ENCODE assay signal across 8 cellular contexts in the genomic region with DNA sequence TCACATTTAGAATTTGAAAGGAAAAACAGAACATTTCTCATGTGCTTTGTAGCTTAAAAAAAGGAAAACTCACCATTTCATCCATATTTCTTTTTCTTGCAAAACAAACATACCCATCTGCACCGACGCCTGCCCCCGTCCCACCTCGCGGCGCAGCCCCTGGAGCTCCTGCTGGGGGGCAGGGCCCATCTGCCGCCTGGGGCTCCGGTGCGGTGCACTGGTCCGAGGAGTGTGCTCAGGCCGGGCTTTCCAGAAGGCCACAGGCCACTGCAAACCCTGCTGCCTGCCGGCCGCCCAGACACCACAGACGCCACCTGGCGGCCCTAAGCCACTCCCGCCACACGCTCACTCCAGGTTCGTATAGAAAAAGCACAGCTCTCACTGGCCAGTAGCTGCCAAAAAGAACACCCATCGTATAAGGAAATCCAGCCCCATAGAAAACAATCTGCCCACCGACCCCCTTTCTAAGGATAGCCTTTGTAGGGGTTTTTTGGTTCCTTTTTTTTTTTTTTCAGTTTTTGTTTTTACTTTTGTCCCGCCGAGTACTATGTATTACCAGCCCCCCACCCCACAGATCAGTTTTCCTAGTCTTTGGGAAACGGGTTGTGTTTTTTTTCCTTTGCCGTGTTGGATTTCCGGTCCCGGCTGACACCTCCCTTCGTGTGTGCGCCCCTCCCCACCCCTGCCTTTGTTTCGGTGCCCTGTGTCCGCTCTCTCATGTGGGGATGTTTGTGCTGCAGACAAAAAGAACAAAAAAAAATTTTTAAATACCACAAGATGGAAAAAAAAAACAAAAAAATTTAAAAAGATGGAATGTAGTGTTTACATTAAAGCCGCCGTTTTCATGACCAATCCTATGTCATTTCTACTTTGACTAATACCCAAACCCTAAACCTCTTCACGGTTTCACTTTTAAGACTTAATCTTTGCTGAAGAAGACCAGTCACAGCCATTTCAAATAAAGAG.
DNase-seq lines count a peak whose midpoint lies in the region; ATAC-seq and TF ChIP-seq lines count a peak whose summit lies in the region.

No MANE protein-coding gene starts in this region.

- H3K9me3 Mint-ChIP-seq in stimulated activated memory B cell treated with anti-CD40 and anti-IgM and Interleukin-4, amounts not matched to agents 10 μg/mL and 1 μg/mL and 100 μg/mL, for 72 hours = no peaks in the 10 kb centered on the region

- peak overlapping the region; percentile 21 for H3K27ac ChIP-seq in OCI-LY1 (ENCODE audit: low read depth, low read length, poor library complexity, severe bottlenecking)

- no peaks in the 10 kb centered on the region for H3K9me2 ChIP-seq in OCI-LY1 (ENCODE audit: low read depth, low read length)

- H3K4me2 ChIP-seq in OCI-LY1 (ENCODE audit: low read length) = peak overlapping the region; percentile 72

- DNase-seq in AML-193 (lab: John Stamatoyannopoulos, UW) (peak; percentile 72 to 81), activated T-helper 1 cell treated with Interleukin-2 at 50 U/mL for 16 hours (ENCODE audit: low read depth) (peak; percentile 29), fibroblast of gingiva (ENCODE audit: low read depth) (peak; percentile 80), myocyte (ENCODE audit: low read depth) (peak; percentile 85)

- H3K4me1 Mint-ChIP-seq in stimulated activated memory B cell treated with anti-CD40 and anti-IgM and Interleukin-4, amounts not matched to agents 10 μg/mL and 1 μg/mL and 100 μg/mL, for 72 hours = peaks cover 32% of the 10 kb centered on the region

- H3K27me3 ChIP-seq in OCI-LY1 (ENCODE audit: insufficient read depth, low read length) = peaks cover 3% of the 10 kb centered on the region; the same call in 1 of the 2 replicates

- no peaks in the 10 kb centered on the region for H3F3A ChIP-seq in OCI-LY1 (ENCODE audit: insufficient read depth, low read length)

- H3K36me3 ChIP-seq in OCI-LY1 (ENCODE audit: insufficient read depth, low read length) = no peaks in the 10 kb centered on the region

- ATAC-seq in GM19035 (IDR thresholded peaks at IDR 0.05; ENCODE audit: unreplicated experiment) (peak; percentile 87), HG03280 (IDR thresholded peaks at IDR 0.05; ENCODE audit: unreplicated experiment) (peak; percentile 90)
- peak; percentile 88 for ATAC-seq in stimulated activated memory B cell treated with anti-CD40 and anti-IgM and Interleukin-4, amounts not matched to agents 10 μg/mL and 1 μg/mL and 100 μg/mL, for 72 hours

- H3K4me1 ChIP-seq in OCI-LY1 (ENCODE audit: insufficient read depth, low read length, severe bottlenecking) = peaks cover 25% of the 10 kb centered on the region

- H3K79me2 ChIP-seq in OCI-LY1 (ENCODE audit: insufficient read depth, low read length) = no peaks in the 10 kb centered on the region

- H3K36me3 Mint-ChIP-seq in stimulated activated memory B cell treated with anti-CD40 and anti-IgM and Interleukin-4, amounts not matched to agents 10 μg/mL and 1 μg/mL and 100 μg/mL, for 72 hours = peaks cover 16% of the 10 kb centered on the region

- H3K9me3 ChIP-seq in OCI-LY1 (ENCODE audit: low read length) = no peaks in the 10 kb centered on the region

- H3K4me3 Mint-ChIP-seq in stimulated activated memory B cell treated with anti-CD40 and anti-IgM and Interleukin-4, amounts not matched to agents 10 μg/mL and 1 μg/mL and 100 μg/mL, for 72 hours = peak overlapping the region; percentile 79

- H4K20me1 ChIP-seq in OCI-LY1 (ENCODE audit: insufficient read depth, low read length) = no peaks in the 10 kb centered on the region

- peak overlapping the region; percentile 85 for H2AFZ ChIP-seq in OCI-LY1 (ENCODE audit: low read length)

- peak; percentile 95 for TF ChIP-seq CTCF in OCI-LY1 (IDR thresholded peaks at IDR 0.05; ENCODE audit: low read length)

- H3K4me3 ChIP-seq in OCI-LY1 (ENCODE audit: low read depth, low read length, poor library complexity, severe bottlenecking) = peak overlapping the region; percentile 55

- peak overlapping the region; percentile 83 for H3K27ac Mint-ChIP-seq in stimulated activated memory B cell treated with anti-CD40 and anti-IgM and Interleukin-4, amounts not matched to agents 10 μg/mL and 1 μg/mL and 100 μg/mL, for 72 hours

- H3K27me3 Mint-ChIP-seq in stimulated activated memory B cell treated with anti-CD40 and anti-IgM and Interleukin-4, amounts not matched to agents 10 μg/mL and 1 μg/mL and 100 μg/mL, for 72 hours = peaks cover 9% of the 10 kb centered on the region

- peak overlapping the region; percentile 58 for H3K9ac ChIP-seq in OCI-LY1 (ENCODE audit: low read length)

Comparison
In these comparisons a context has a peak if more than half of its experiments do, and no peak if none do; other contexts are left out.
1. Peak in every context shown above with its lines: DNase-seq, ATAC-seq, H3K4me3 ChIP-seq and H3K27ac ChIP-seq.
2. DNase-seq: peak in every context shown above with its lines; median percentile 85 in myocyte; 80 in fibroblast of gingiva; 76 in AML-193; 29 in activated T-helper 1 cell treated with Interleukin-2 at 50 U/mL for 16 hours.